24 cellular contexts compared by ENCODE assay signal in genomic region chr7:1987591-1988532, GRCh38.
DNase-seq lines count a peak whose midpoint lies in the region; ATAC-seq lines count a peak whose summit lies in the region.
"Had no signal": no experiment of that assay in that cellular context is flagged by ENCODE, and none has a peak within 500 bp of the region (broad histone marks: within the 10 kb centered on the region; RNA-seq: fewer than 3 reads in every experiment).

No MANE protein-coding gene starts in this region.

- no peaks in the 10 kb centered on the region for H3K27me3 ChIP-seq in HUES48 (ENCODE audit: control insufficient read depth, insufficient read depth, low read length)
- H3K27me3 ChIP-seq: cardiac muscle cell, gastroesophageal sphincter, vagina had no signal

- H3K9me3 Mint-ChIP-seq in activated T-cell treated with anti-CD3 and anti-CD28 coated beads, Interleukin-2, amount 50 U/mL, for 24 hours, result no peaks in the 10 kb centered on the region
- H3K9me3 Mint-ChIP-seq in activated naive CD8-positive, alpha-beta T cell treated with anti-CD3 and anti-CD28 coated beads, Interleukin-2, amount 10 ng/mL, durations not matched to agents 7 days and 5 days, result no peaks in the 10 kb centered on the region
- H3K9me3 Mint-ChIP-seq in stimulated activated effector memory CD8-positive, alpha-beta T cell treated with anti-CD3 and anti-CD28 coated beads, Interleukin-12 subunit alpha, Interleukin-12 subunit beta, amount 100 ng/mL, for 72 hours, result no peaks in the 10 kb centered on the region
- H3K9me3 Mint-ChIP-seq: activated T-cell treated with anti-CD3 and anti-CD28 coated beads, Interleukin-2, amount 50 U/mL, for 4 hours; CD14-positive monocyte; nephron progenitor cell had no signal

- POLR2A ChIA-PET in activated naive CD8-positive, alpha-beta T cell treated with anti-CD3 and anti-CD28 coated beads, Interleukin-2, amount 10 ng/mL, durations not matched to agents 7 days and 5 days (lab: Charles Lee), result no interaction called here

- H3K4me1 Mint-ChIP-seq in activated T-cell treated with anti-CD3 and anti-CD28 coated beads, Interleukin-2, amount 50 U/mL, for 24 hours (ENCODE audit: low read depth), result peaks cover 26% of the 10 kb centered on the region
- H3K4me1 Mint-ChIP-seq in activated naive CD8-positive, alpha-beta T cell treated with anti-CD3 and anti-CD28 coated beads, Interleukin-2, amount 10 ng/mL, durations not matched to agents 7 days and 5 days, result peaks cover 24% of the 10 kb centered on the region
- H3K4me1 Mint-ChIP-seq in stimulated activated effector memory CD8-positive, alpha-beta T cell treated with anti-CD3 and anti-CD28 coated beads, Interleukin-12 subunit alpha, Interleukin-12 subunit beta, amount 100 ng/mL, for 72 hours, result peaks cover 42% of the 10 kb centered on the region
- H3K4me1 Mint-ChIP-seq: CD14-positive monocyte had no signal

- H3K4me1 ChIP-seq in HUES48 (ENCODE audit: control insufficient read depth, insufficient read depth, low read length), result no peaks in the 10 kb centered on the region
- H3K4me1 ChIP-seq: prostate gland had no signal

- no peaks in the 10 kb centered on the region for H3K9me3 ChIP-seq in HUES48 (ENCODE audit: control insufficient read depth, insufficient read depth, low read length)
- H3K9me3 ChIP-seq: gastroesophageal sphincter, prostate gland, vagina had no signal

- H3K4me3 Mint-ChIP-seq in activated T-cell treated with anti-CD3 and anti-CD28 coated beads, Interleukin-2, amount 50 U/mL, for 24 hours, result no peak overlapping the region
- no peak overlapping the region for H3K4me3 Mint-ChIP-seq in activated naive CD8-positive, alpha-beta T cell treated with anti-CD3 and anti-CD28 coated beads, Interleukin-2, amount 10 ng/mL, durations not matched to agents 7 days and 5 days
- no peak overlapping the region for H3K4me3 Mint-ChIP-seq in stimulated activated effector memory CD8-positive, alpha-beta T cell treated with anti-CD3 and anti-CD28 coated beads, Interleukin-12 subunit alpha, Interleukin-12 subunit beta, amount 100 ng/mL, for 72 hours
- H3K4me3 Mint-ChIP-seq: activated T-cell treated with anti-CD3 and anti-CD28 coated beads, Interleukin-2, amount 50 U/mL, for 4 hours; CD14-positive monocyte; nephron progenitor cell had no signal

- peak overlapping the region; percentile 47 for H3K27ac Mint-ChIP-seq in activated T-cell treated with anti-CD3 and anti-CD28 coated beads, Interleukin-2, amount 50 U/mL, for 24 hours
- H3K27ac Mint-ChIP-seq in activated naive CD8-positive, alpha-beta T cell treated with anti-CD3 and anti-CD28 coated beads, Interleukin-2, amount 10 ng/mL, durations not matched to agents 7 days and 5 days, result peak overlapping the region; percentile 82
- peak overlapping the region; percentile 84 for H3K27ac Mint-ChIP-seq in stimulated activated effector memory CD8-positive, alpha-beta T cell treated with anti-CD3 and anti-CD28 coated beads, Interleukin-12 subunit alpha, Interleukin-12 subunit beta, amount 100 ng/mL, for 72 hours
- H3K27ac Mint-ChIP-seq: nephron progenitor cell had no signal

- no peak overlapping the region for H3K27ac ChIP-seq in HUES48 (ENCODE audit: low read depth, low read length)
- H3K27ac ChIP-seq: cardiac muscle cell, gastroesophageal sphincter, prostate gland, vagina had no signal

- peaks cover 10% of the 10 kb centered on the region for H3K36me3 Mint-ChIP-seq in activated T-cell treated with anti-CD3 and anti-CD28 coated beads, Interleukin-2, amount 50 U/mL, for 24 hours (ENCODE audit: low read depth)
- H3K36me3 Mint-ChIP-seq in activated naive CD8-positive, alpha-beta T cell treated with anti-CD3 and anti-CD28 coated beads, Interleukin-2, amount 10 ng/mL, durations not matched to agents 7 days and 5 days, result peaks cover 17% of the 10 kb centered on the region
- peaks cover 12% of the 10 kb centered on the region for H3K36me3 Mint-ChIP-seq in stimulated activated effector memory CD8-positive, alpha-beta T cell treated with anti-CD3 and anti-CD28 coated beads, Interleukin-12 subunit alpha, Interleukin-12 subunit beta, amount 100 ng/mL, for 72 hours

- no peaks in the 10 kb centered on the region for H3K36me3 ChIP-seq in HUES48 (ENCODE audit: control insufficient read depth, insufficient read depth, low read length)
- H3K36me3 ChIP-seq: cardiac muscle cell, gastroesophageal sphincter, prostate gland, vagina had no signal

- H3K4me3 ChIP-seq in HUES48 (ENCODE audit: low read depth, low read length), result no peak overlapping the region
- H3K4me3 ChIP-seq: cardiac muscle cell, gastroesophageal sphincter, prostate gland, SK-N-MC, skin epidermis, vagina had no signal

- H3K9ac ChIP-seq in HUES48 (ENCODE audit: low read depth, low read length), result 0 out of 2 replicates have a peak overlapping the region, but pooled peaks have one; percentile 36

- no peak for ATAC-seq in activated naive CD8-positive, alpha-beta T cell treated with anti-CD3 and anti-CD28 coated beads, Interleukin-2, amount 10 ng/mL, durations not matched to agents 7 days and 5 days (ENCODE audit: low read depth)
- ATAC-seq in stimulated activated effector memory CD8-positive, alpha-beta T cell treated with anti-CD3 and anti-CD28 coated beads, Interleukin-12 subunit alpha, Interleukin-12 subunit beta, amount 100 ng/mL, for 72 hours, result no peak
- ATAC-seq: gastroesophageal sphincter had no signal

- no peak for DNase-seq in activated T-cell treated with anti-CD3 and anti-CD28 coated beads, Interleukin-2, amount 50 U/mL, for 24 hours
- DNase-seq in activated T-cell treated with anti-CD3 and anti-CD28 coated beads for 4 hours (no peak), NCI-H2107 (lab: John Stamatoyannopoulos, UW) (no peak), DMS114 treated with DMSO at 0.1 percent for 48 hours (lab: John Stamatoyannopoulos, UW; ENCODE audit: unreplicated experiment) (no peak), mesenteric fat pad (ENCODE audit: low spot score) (no peak)
- DNase-seq in activated naive CD8-positive, alpha-beta T cell treated with anti-CD3 and anti-CD28 coated beads, Interleukin-2, amount 10 ng/mL, durations not matched to agents 7 days and 5 days, result no peak
- DNase-seq in stimulated activated effector memory CD8-positive, alpha-beta T cell treated with anti-CD3 and anti-CD28 coated beads, Interleukin-12 subunit alpha, Interleukin-12 subunit beta, amount 100 ng/mL, for 72 hours (ENCODE audit: low spot score in 2 of 2), result no peak
- DNase-seq: activated T-cell treated with anti-CD3 and anti-CD28 coated beads, Interleukin-2, amount 50 U/mL, for 4 hours; amniotic stem cell; DMS79 treated with DMSO at 0.1 percent for 48 hours; Kasumi-1; kidney glomerular epithelial cell; NCI-H1048; NCI-H2029 treated with DMSO at 0.1 percent for 48 hours; NCI-H446 treated with DMSO at 0.1 percent for 48 hours; nephron progenitor cell had no signal

- H3K27me3 Mint-ChIP-seq in activated T-cell treated with anti-CD3 and anti-CD28 coated beads, Interleukin-2, amount 50 U/mL, for 24 hours, result no peaks in the 10 kb centered on the region
- H3K27me3 Mint-ChIP-seq in activated naive CD8-positive, alpha-beta T cell treated with anti-CD3 and anti-CD28 coated beads, Interleukin-2, amount 10 ng/mL, durations not matched to agents 7 days and 5 days, result no peaks in the 10 kb centered on the region
